In the genomic region with DNA sequence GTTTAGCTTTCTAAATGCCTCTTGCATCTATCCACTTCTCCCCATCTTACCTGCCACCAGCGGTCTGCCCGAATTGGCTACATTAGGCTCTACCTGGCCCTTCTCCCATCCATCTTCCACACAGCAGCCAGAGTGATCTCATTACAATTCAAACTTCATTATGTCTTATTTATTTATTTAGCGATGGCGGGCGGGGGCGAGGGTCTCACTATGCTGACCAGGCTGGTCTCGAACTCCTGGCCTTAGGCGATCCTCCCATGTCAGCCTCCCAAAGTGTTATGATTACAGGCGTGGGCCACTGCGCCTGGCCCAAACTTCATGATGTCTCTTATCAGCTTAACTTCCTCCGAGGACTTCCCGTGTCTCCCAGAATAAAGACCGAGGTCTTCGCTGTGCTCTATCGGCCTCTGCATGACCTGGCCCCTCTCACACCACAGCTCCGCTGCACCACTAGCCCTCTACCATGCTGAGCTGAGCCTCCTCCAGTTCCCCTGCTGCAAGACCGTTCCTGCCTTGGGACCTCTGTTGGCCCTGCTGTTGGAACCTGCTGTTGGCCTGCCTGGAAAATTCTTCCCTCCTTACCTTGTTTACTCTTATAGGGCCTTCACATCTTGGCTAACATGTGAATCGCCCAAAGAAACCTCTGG, we compare ENCODE assay signal across 8 cellular contexts. TPM values are rescaled to one million over a fixed set of nuclear protein-coding genes. Genes with fewer than 3 reads are reported as not detected.
A peak's percentile ranks its signal among the peaks of the same experiment; 100 is the strongest.
DNase-seq lines count a peak whose midpoint lies in the region; ATAC-seq and TF ChIP-seq lines count a peak whose summit lies in the region.

No MANE protein-coding gene starts in this region.

- H3K4me2 ChIP-seq in Karpas-422 (ENCODE audit: low read depth, low read length, poor library complexity, severe bottlenecking) (peak overlapping the region; percentile 80), hepatocyte (peak overlapping the region; percentile 90)

- H3K4me3 ChIP-seq in Karpas-422 (ENCODE audit: low read length) (peak overlapping the region; percentile 73), hepatocyte (peak overlapping the region; percentile 100), skin epidermis (peak overlapping the region; percentile 49 to 91 (median 71))

- H3K9me3 Mint-ChIP-seq in activated T-cell treated with anti-CD3 and anti-CD28 coated beads, Interleukin-2, amount 50 U/mL, for 24 hours, result no peaks in the 10 kb centered on the region

- peaks cover 15% of the 10 kb centered on the region for H3K36me3 ChIP-seq in Karpas-422 (ENCODE audit: insufficient read depth, low read length)
- no peaks in the 10 kb centered on the region for H3K36me3 ChIP-seq in hepatocyte (replicated peaks; ENCODE audit: insufficient read depth, low read depth)

- H3K36me3 Mint-ChIP-seq in activated T-cell treated with anti-CD3 and anti-CD28 coated beads, Interleukin-2, amount 50 U/mL, for 24 hours (ENCODE audit: low read depth), result peaks cover 19% of the 10 kb centered on the region

- no peaks in the 10 kb centered on the region for H3K27me3 ChIP-seq in Karpas-422 (ENCODE audit: low read length)
- H3K27me3 ChIP-seq in hepatocyte, result no peaks in the 10 kb centered on the region

- H3K79me2 ChIP-seq in Karpas-422 (ENCODE audit: low read length) (peaks cover 99% of the 10 kb centered on the region), hepatocyte (peaks cover 59% of the 10 kb centered on the region)

- ATAC-seq in GM18873 (IDR thresholded peaks at IDR 0.05; ENCODE audit: low FRiP score, unreplicated experiment), result no peak

- H3K27ac ChIP-seq in Karpas-422 (ENCODE audit: low read length) (peak overlapping the region; percentile 84), hepatocyte (peak overlapping the region; percentile 94), skin epidermis (peak overlapping the region in 16 of 21 experiments; percentile 83 to 97 (median 92))

- H3K9me2 ChIP-seq in Karpas-422 (replicated peaks; ENCODE audit: insufficient read depth, low read length), result no peaks in the 10 kb centered on the region
- H3K9me2 ChIP-seq in hepatocyte (replicated peaks; ENCODE audit: insufficient read depth), result no peaks in the 10 kb centered on the region

- peaks cover 34% of the 10 kb centered on the region for H3K4me1 Mint-ChIP-seq in activated T-cell treated with anti-CD3 and anti-CD28 coated beads, Interleukin-2, amount 50 U/mL, for 24 hours (ENCODE audit: low read depth)

- peak overlapping the region; percentile 88 for H2AFZ ChIP-seq in Karpas-422 (ENCODE audit: low read length)
- peak overlapping the region; percentile 99 for H2AFZ ChIP-seq in hepatocyte

- H3K27ac Mint-ChIP-seq in activated T-cell treated with anti-CD3 and anti-CD28 coated beads, Interleukin-2, amount 50 U/mL, for 24 hours, result peak overlapping the region; percentile 89

- H3K4me1 ChIP-seq in Karpas-422 (ENCODE audit: low read length) (peaks cover 34% of the 10 kb centered on the region), hepatocyte (ENCODE audit: insufficient read depth) (peaks cover 23% of the 10 kb centered on the region)

- peak; percentile 84 for DNase-seq in DMS53 (lab: John Stamatoyannopoulos, UW)
- no peak for DNase-seq in DMS53 treated with DMSO at 0.1 percent for 48 hours (lab: John Stamatoyannopoulos, UW; ENCODE audit: unreplicated experiment)
- peak; percentile 77 for DNase-seq in Karpas-422
- DNase-seq in activated T-cell treated with anti-CD3 and anti-CD28 coated beads, Interleukin-2, amount 50 U/mL, for 24 hours, result peak; percentile 59
- peak; percentile 38 for DNase-seq in hepatocyte (ENCODE audit: low spot score)
- DNase-seq in COLO829 (ENCODE audit: low spot score), result no peak

- peaks cover 54% of the 10 kb centered on the region for H3K27me3 Mint-ChIP-seq in activated T-cell treated with anti-CD3 and anti-CD28 coated beads, Interleukin-2, amount 50 U/mL, for 24 hours

- H3K9me3 ChIP-seq in Karpas-422 (ENCODE audit: low read length) (no peaks in the 10 kb centered on the region), hepatocyte (ENCODE audit: low read depth) (no peaks in the 10 kb centered on the region)

- H3K9ac ChIP-seq in Karpas-422 (ENCODE audit: low read length), result peak overlapping the region; percentile 83

- whole genome bisulfite sequencing in hepatocyte (ENCODE audit: low lambda C conversion rate, missing lambda C conversion rate), result 47% methylated on average over 18 of the region's 18 CpGs

- H4K20me1 ChIP-seq in Karpas-422 (ENCODE audit: insufficient read depth, low read depth, low read length) (peaks cover 26% of the 10 kb centered on the region), hepatocyte (ENCODE audit: insufficient read depth, poor library complexity, severe bottlenecking) (peaks cover 26% of the 10 kb centered on the region)

- peak overlapping the region; percentile 82 for H3K4me3 Mint-ChIP-seq in activated T-cell treated with anti-CD3 and anti-CD28 coated beads, Interleukin-2, amount 50 U/mL, for 24 hours

- TF ChIP-seq CTCF in hepatocyte (IDR thresholded peaks at IDR 0.05; ENCODE audit: poor library complexity), result no peak

RNA-seq across cellular contexts. Expression of gene CTTN, which starts 0.9 kb away (rescaled TPM):
- 143 and 198 TPM in 2 replicates for total RNA-seq in Karpas-422 (2014; rRNA removed; shearing (Covaris generic); ENCODE audit: low replicate concordance)
- 201 and 207 TPM in 2 replicates for total RNA-seq in hepatocyte
- 154 and 157 TPM in 2 replicates for polyA plus RNA-seq in hepatocyte

Comparison
In these comparisons a context has a peak if more than half of its experiments do, and no peak if none do; other contexts are left out.
1. DNase-seq: peak in DMS53 (single experiment), Karpas-422 (single experiment), activated T-cell treated with anti-CD3 and anti-CD28 coated beads, Interleukin-2, amount 50 U/mL, for 24 hours (single experiment) and hepatocyte (single experiment); none in DMS53 treated with DMSO at 0.1 percent for 48 hours (single experiment) and COLO829 (single experiment).
2. Peak in every context shown above with its lines, with median percentiles within 50 percentile points of each other: H3K27ac ChIP-seq and H3K4me3 ChIP-seq.